ENCODE assay signal across 24 cellular contexts in genomic region chr16:26802440-26802839, GRCh38.
"Had no signal": no experiment of that assay in that cellular context is flagged by ENCODE, and none has a peak within 500 bp of the region (broad histone marks: within the 10 kb centered on the region; RNA-seq: fewer than 3 reads in every experiment).

No MANE protein-coding gene starts in this region.

- FAIRE-seq: HTR-8/SVneo, RCC 7860 had no signal

- H3K4me2 ChIP-seq: SK-N-SH had no signal

- H3K9ac ChIP-seq: SK-N-SH had no signal

- H3K9me3 ChIP-seq: MG63, SJSA1, SK-N-SH had no signal

- H3K4me3 ChIP-seq: MG63, SJSA1 had no signal

- H3K27ac ChIP-seq: HL-60, SJSA1 had no signal

- H3K36me3 ChIP-seq: MG63, SJSA1 had no signal

- H3K4me1 ChIP-seq: SJSA1 had no signal

- DNase-seq: Karpas-422, KBM-7, MG63, NCI-H1092, NCI-H1105 treated with DMSO at 0.1 percent for 48 hours, NCI-H1417 treated with DMSO at 0.1 percent for 48 hours, NCI-H146, NCI-H1694 treated with DMSO at 0.1 percent for 48 hours, NCI-H1930, NCI-H2081, NCI-H2107, NCI-H2227 treated with DMSO at 0.1 percent for 48 hours, NCI-H524, NCI-H526 treated with DMSO at 0.1 percent for 48 hours, NCI-H748 treated with DMSO at 0.1 percent for 48 hours, Right ventricle myocardium superior, RPMI8226, SIG-M5, SK-N-SH, SW 1271 had no signal
